Comparison of ENCODE assay signal across 19 cellular contexts in genomic region chr16:56852968-56853367, GRCh38. TPM values are rescaled to one million over a fixed set of nuclear protein-coding genes. Genes with fewer than 3 reads are reported as not detected.
DNase-seq lines count a peak whose midpoint lies in the region; ATAC-seq, FAIRE-seq and TF ChIP-seq lines count a peak whose summit lies in the region.
"Had no signal": no experiment of that assay in that cellular context is flagged by ENCODE, and none has a peak within 500 bp of the region (broad histone marks: within the 10 kb centered on the region; RNA-seq: fewer than 3 reads in every experiment).

No MANE protein-coding gene starts in this region.

- H3K4me1 ChIP-seq in kidney (ENCODE audit: control insufficient read depth in 1 of 2, insufficient read depth in 1 of 2, low read depth in 1 of 2, low read length in 2 of 2), result peaks cover 30 to 44% of the 10 kb centered on the region in 2 donors
- H3K4me1 ChIP-seq in aorta (ENCODE audit: control insufficient read depth in 1 of 2, insufficient read depth in 2 of 2, low read length in 2 of 2), result no peaks in the 10 kb centered on the region
- H3K4me1 ChIP-seq: HAP-1 had no signal

- no peak overlapping the region for H3K9ac ChIP-seq in kidney (ENCODE audit: low read length in 2 of 2)

- TF ChIP-seq CTCF in kidney (IDR thresholded peaks at IDR 0.05; ENCODE audit: borderline replicate concordance, extremely low read depth, insufficient read depth), result no peak
- no peak for TF ChIP-seq CTCF in neural crest cell (conservative IDR thresholded peaks at IDR 0.05)

- peak overlapping the region; percentile 62 for H3K27ac Mint-ChIP-seq in neural crest cell (ENCODE audit: unreplicated experiment)
- H3K27ac Mint-ChIP-seq: B cell; CD4-positive, alpha-beta T cell had no signal

- DNase-seq in caudate nucleus (lab: John Stamatoyannopoulos, UW), result no peak
- DNase-seq in kidney, result peak; percentile 19
- DNase-seq in neural crest cell (ENCODE audit: low read depth, low spot score), result no peak
- peak; percentile 17 to 57 for DNase-seq in aorta
- no peak for DNase-seq in NCI-H524 treated with DMSO at 0.1 percent for 48 hours (lab: John Stamatoyannopoulos, UW)
- no peak for DNase-seq in stimulated activated CD4-positive, alpha-beta T cell treated with anti-CD3 and anti-CD28 coated beads, Interleukin-4, amount 100 ng/mL, for 1 hour
- DNase-seq: C1 segment of cervical spinal cord; CD4-positive, alpha-beta T cell; DMS79 treated with DMSO at 0.1 percent for 48 hours; GF-D8; IMR-90 had no signal

- ATAC-seq in aorta (ENCODE audit: low FRiP score) (no peak), GM18502 (IDR thresholded peaks at IDR 0.05; ENCODE audit: poor library complexity, unreplicated experiment) (no peak)
- ATAC-seq: K562 had no signal

- H3K9me3 Mint-ChIP-seq in neural crest cell, result no peaks in the 10 kb centered on the region
- H3K9me3 Mint-ChIP-seq: CD4-positive, alpha-beta T cell had no signal

- intact Hi-C loops in kidney (cut with DNase I) (no loop called here), aorta (cut with DNase I) (no loop called here)

- H3K27me3 ChIP-seq in aorta (ENCODE audit: control insufficient read depth in 1 of 2, insufficient read depth in 2 of 2, low read length in 1 of 2), result no peaks in the 10 kb centered on the region

- H3K36me3 ChIP-seq in kidney (ENCODE audit: control insufficient read depth in 1 of 2, insufficient read depth in 2 of 2, low read length in 2 of 2) (no peaks in the 10 kb centered on the region), aorta (ENCODE audit: control insufficient read depth in 1 of 2, insufficient read depth in 2 of 2, low read length in 1 of 2) (no peaks in the 10 kb centered on the region)
- H3K36me3 ChIP-seq: HAP-1 had no signal

- FAIRE-seq in kidney (lab: Jason Lieb, UNC), result no peak
- FAIRE-seq: K562 had no signal

- H3K36me3 Mint-ChIP-seq in neural crest cell (ENCODE audit: low read depth), result no peaks in the 10 kb centered on the region

- H3K4me1 Mint-ChIP-seq in neural crest cell, result peaks cover 32% of the 10 kb centered on the region

- H3K4me3 ChIP-seq in kidney (ENCODE audit: low read length in 2 of 2) (no peak overlapping the region), aorta (ENCODE audit: low read length in 2 of 2) (no peak overlapping the region)
- H3K4me3 ChIP-seq: HAP-1, K562 had no signal

- no peaks in the 10 kb centered on the region for H3K27me3 Mint-ChIP-seq in neural crest cell (ENCODE audit: low read depth)
- H3K27me3 Mint-ChIP-seq: B cell; CD4-positive, alpha-beta T cell had no signal

- H3K4me3 Mint-ChIP-seq in neural crest cell, result no peak overlapping the region
- H3K4me3 Mint-ChIP-seq: B cell; CD4-positive, alpha-beta T cell had no signal

- H3K27ac ChIP-seq in caudate nucleus (ENCODE audit: low read depth, low read length) (peak overlapping the region; percentile 6), kidney (ENCODE audit: low read depth in 2 of 2, low read length in 2 of 2) (no peak overlapping the region), aorta (ENCODE audit: low read depth in 1 of 2, low read length in 2 of 2) (no peak overlapping the region)
- H3K27ac ChIP-seq: HL-60 had no signal

- no peaks in the 10 kb centered on the region for H3K9me3 ChIP-seq in kidney (ENCODE audit: control insufficient read depth in 1 of 2, low read length in 2 of 2)
- H3K9me3 ChIP-seq in aorta (ENCODE audit: control insufficient read depth, low read length), result no peaks in the 10 kb centered on the region
- H3K9me3 ChIP-seq: HAP-1 had no signal

- 97 to 98% methylated on average over 11 of the region's 11 CpGs for WGBS in aorta, 2 donors

RNA-seq across cellular contexts. Expression of gene SLC12A3, which starts 12.0 kb away (rescaled TPM):
- total RNA-seq in kidney (5.4 TPM), neural crest cell (not detected in 2 replicates), aorta (not detected)
- polyA plus RNA-seq in kidney (ENCODE audit: insufficient read depth, low read depth, low replicate concordance) (277 TPM), aorta (not detected)
- total RNA-seq: A172; CD4-positive, alpha-beta T cell; H4; HT1080; IMR-90; K562 had no signal
- polyA plus RNA-seq: IMR-90, K562 had no signal

Comparison
In these comparisons a context has a peak if more than half of its experiments do, and no peak if none do; other contexts are left out.
1. DNase-seq: peak in kidney (single experiment) and aorta (2 of 2); none in caudate nucleus (0 of 61), neural crest cell (single experiment), NCI-H524 treated with DMSO at 0.1 percent for 48 hours (single experiment) and stimulated activated CD4-positive, alpha-beta T cell treated with anti-CD3 and anti-CD28 coated beads, Interleukin-4, amount 100 ng/mL, for 1 hour (single experiment).